In genomic region chr14:57889245-57889644, GRCh38 we compare ENCODE assay signal across 12 cellular contexts. TPM values are rescaled to one million over a fixed set of nuclear protein-coding genes. Genes with fewer than 3 reads are reported as not detected.
DNase-seq lines count a peak whose midpoint lies in the region; ATAC-seq and TF ChIP-seq lines count a peak whose summit lies in the region.
"Had no signal": no experiment of that assay in that cellular context is flagged by ENCODE, and none has a peak within 500 bp of the region (broad histone marks: within the 10 kb centered on the region; RNA-seq: fewer than 3 reads in every experiment).

No MANE protein-coding gene starts in this region.

- H3K4me3 ChIP-seq in osteoblast (ENCODE audit: insufficient read depth, low read length) = no peak overlapping the region
- H3K4me3 ChIP-seq: vagina had no signal

- H3K9me3 ChIP-seq in osteoblast (ENCODE audit: low read depth, low read length) = no peaks in the 10 kb centered on the region
- H3K9me3 ChIP-seq: vagina had no signal

- H2AFZ ChIP-seq in osteoblast (ENCODE audit: low read length) = no peak overlapping the region

- no peaks in the 10 kb centered on the region for H4K20me1 ChIP-seq in osteoblast (ENCODE audit: insufficient read depth, low read length)

- peak; percentile 89 for DNase-seq in DMS79 (lab: John Stamatoyannopoulos, UW)
- peak; percentile 3 for DNase-seq in NCI-H69 (lab: John Stamatoyannopoulos, UW)
- peak; percentile 56 for DNase-seq in osteoblast (ENCODE audit: insufficient read length, low spot score, missing footprints)
- no peak for DNase-seq in putamen (ENCODE audit: low spot score)
- no peak for DNase-seq in activated CD8-positive, alpha-beta memory T cell treated with anti-CD3 and anti-CD28 coated beads, Interleukin-2, amount 50 U/mL, for 48 hours
- no peak for DNase-seq in amniotic stem cell (lab: John Stamatoyannopoulos, UW)
- no peak for DNase-seq in NCI-H1694 treated with DMSO at 0.1 percent for 48 hours (lab: John Stamatoyannopoulos, UW)
- DNase-seq: activated T-cell treated with anti-CD3 and anti-CD28 coated beads, Interleukin-2, amount 50 U/mL, for 48 hours; NCI-H1048 had no signal

- TF ChIP-seq CTCF in osteoblast (IDR thresholded peaks at IDR 0.05; ENCODE audit: extremely low read depth, low read depth, low read length) = no peak

- H3K36me3 ChIP-seq in osteoblast (ENCODE audit: insufficient read depth, low read length) = no peaks in the 10 kb centered on the region
- H3K36me3 ChIP-seq: vagina had no signal

- no peaks in the 10 kb centered on the region for H3K79me2 ChIP-seq in osteoblast (ENCODE audit: insufficient read depth, low read length)

- H3K27me3 ChIP-seq in osteoblast (ENCODE audit: insufficient read depth, low read length) = peaks cover 9% of the 10 kb centered on the region
- H3K27me3 ChIP-seq: vagina had no signal

- H3K4me1 ChIP-seq in osteoblast (ENCODE audit: insufficient read depth, low read length) = no peaks in the 10 kb centered on the region
- H3K4me1 ChIP-seq: vagina had no signal

- peak; percentile 77 for ATAC-seq in esophagus mucosa

- H3K4me2 ChIP-seq in osteoblast (ENCODE audit: insufficient read depth, low read length) = no peak overlapping the region

- H3K27ac ChIP-seq in osteoblast (ENCODE audit: low read depth, low read length) = no peak overlapping the region
- H3K27ac ChIP-seq: vagina had no signal

RNA-seq across cellular contexts. Expression of gene SLC35F4, which starts 23.4 kb away (rescaled TPM):
- total RNA-seq in esophagus mucosa (not detected), osteoblast (not detected in 2 replicates)
- total RNA-seq: mononuclear cell, vagina had no signal

Comparison
In these comparisons a context has a peak if more than half of its experiments do, and no peak if none do; other contexts are left out.
1. DNase-seq: peak in DMS79 (single experiment), NCI-H69 (single experiment) and osteoblast (single experiment); none in putamen (single experiment), activated CD8-positive, alpha-beta memory T cell treated with anti-CD3 and anti-CD28 coated beads, Interleukin-2, amount 50 U/mL, for 48 hours (single experiment), amniotic stem cell (single experiment) and NCI-H1694 treated with DMSO at 0.1 percent for 48 hours (single experiment).